ENCODE assay signal across 16 cellular contexts in the genomic region with DNA sequence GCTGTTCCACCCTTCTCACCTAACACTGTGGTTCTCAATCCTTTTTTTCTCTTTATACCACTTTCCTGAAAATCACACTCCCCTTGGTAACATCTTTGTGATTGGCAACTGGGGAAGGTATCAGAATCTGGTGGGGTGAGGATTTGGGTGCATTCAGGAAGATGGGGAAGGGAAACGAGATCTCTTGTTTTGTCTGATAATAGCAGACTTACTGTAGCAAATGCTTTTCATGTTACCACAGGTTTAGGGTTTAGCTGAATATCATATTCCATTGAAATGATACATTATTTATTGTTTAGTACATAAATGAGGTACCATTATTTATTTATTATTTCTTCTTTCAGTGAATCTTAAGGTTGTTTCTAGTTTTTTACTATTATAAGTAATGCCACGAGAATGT.
DNase-seq lines count a peak whose midpoint lies in the region; ATAC-seq and TF ChIP-seq lines count a peak whose summit lies in the region.
"Had no signal": no experiment of that assay in that cellular context is flagged by ENCODE, and none has a peak within 500 bp of the region (broad histone marks: within the 10 kb centered on the region; RNA-seq: fewer than 3 reads in every experiment).

No MANE protein-coding gene starts in this region.

- peaks cover 74% of the 10 kb centered on the region for H3K36me3 Mint-ChIP-seq in MCF 10A (ENCODE audit: insufficient read depth, unreplicated experiment)

- POLR2A ChIA-PET in MCF 10A (lab: Yijun Ruan, JAX) = interaction anchor here (0.6 to 4.0 kb wide), 6 partner anchors 10 to 70 kb away, joined by 3 to 27 read pairs (median 3); no protein-coding TSS in a partner anchor

- H3K4me3 ChIP-seq in breast epithelium = no peak overlapping the region
- H3K4me3 ChIP-seq: dorsolateral prefrontal cortex, left lung had no signal

- H3K4me3 Mint-ChIP-seq in MCF 10A (ENCODE audit: unreplicated experiment) = peak overlapping the region; percentile 49

- no peaks in the 10 kb centered on the region for H3K27me3 ChIP-seq in breast epithelium
- H3K27me3 ChIP-seq: left lung had no signal

- DNase-seq in MCF 10A (ENCODE audit: unreplicated experiment) (no peak), breast epithelium (ENCODE audit: low spot score in 2 of 2) (no peak), epithelial cell of prostate (ENCODE audit: low read depth, low spot score) (no peak), NOMO-1 treated with DMSO at 0.1 percent for 48 hours (lab: John Stamatoyannopoulos, UW; ENCODE audit: unreplicated experiment) (no peak), NCI-H1930 (lab: John Stamatoyannopoulos, UW) (no peak)
- DNase-seq in effector CD4-positive, alpha-beta T cell = no peak
- DNase-seq: activated CD4-positive, CD25-positive, alpha-beta regulatory T cell treated with anti-CD3 and anti-CD28 coated beads, Interleukin-2, amount 50 U/mL, for 72 hours; DMS 273 treated with DMSO at 0.1 percent for 48 hours; dorsolateral prefrontal cortex; left lung; NCI-H2107; small intestine; stimulated activated naive CD8-positive, alpha-beta T cell treated with anti-CD3 and anti-CD28 coated beads, Interleukin-15, Interleukin-2, amounts not matched to agents 100 U/mL and 50 U/mL, for 24 hours had no signal

- H3K9me3 ChIP-seq in breast epithelium = no peaks in the 10 kb centered on the region
- H3K9me3 ChIP-seq: left lung had no signal

- no peak for ATAC-seq in HG03457 (IDR thresholded peaks at IDR 0.05; ENCODE audit: unreplicated experiment)

- H3K27ac Mint-ChIP-seq in MCF 10A (ENCODE audit: low read depth, unreplicated experiment) = peak overlapping the region; percentile 96

- H3K9me3 Mint-ChIP-seq in MCF 10A (ENCODE audit: unreplicated experiment) = no peaks in the 10 kb centered on the region

- CTCF ChIA-PET in MCF 10A (lab: Yijun Ruan, JAX) = interaction anchor here (1.1 kb wide), 1 partner anchor 23 kb away, joined by 3 read pairs; no protein-coding TSS in a partner anchor

- no peaks in the 10 kb centered on the region for H3K27me3 Mint-ChIP-seq in MCF 10A (ENCODE audit: insufficient read depth, unreplicated experiment)

- intact Hi-C loops in MCF 10A (cut with micrococcal nuclease) = no loop called here
- intact Hi-C loops in breast epithelium (cut with DNase I; ENCODE audit: low total_unique reads) = no loop called here

- TF ChIP-seq CTCF in MCF 10A (IDR thresholded peaks at IDR 0.05; ENCODE audit: unreplicated experiment) (no peak), breast epithelium (IDR thresholded peaks at IDR 0.05) (no peak), VCaP (conservative IDR thresholded peaks at IDR 0.05) (no peak)

- H3K27ac ChIP-seq in breast epithelium = peak overlapping the region in 1 of 2 donors; percentile 19
- peak overlapping the region; percentile 69 for H3K27ac ChIP-seq in VCaP
- H3K27ac ChIP-seq in epithelial cell of prostate = peak overlapping the region; percentile 98
- H3K27ac ChIP-seq: dorsolateral prefrontal cortex, left lung, parathyroid adenoma had no signal

- no peaks in the 10 kb centered on the region for H3K36me3 ChIP-seq in breast epithelium

- peaks cover 0 to 4% of the 10 kb centered on the region in 2 donors for H3K4me1 ChIP-seq in breast epithelium
- H3K4me1 ChIP-seq: parathyroid adenoma had no signal

- no peak for TF ChIP-seq POLR2A in breast epithelium (IDR thresholded peaks at IDR 0.05)

- peaks cover 34% of the 10 kb centered on the region for H3K4me1 Mint-ChIP-seq in MCF 10A (ENCODE audit: insufficient read depth, unreplicated experiment)

- no TSS peak for BruUV-seq in MCF 10A (replicated peaks; lab: Mats Ljungman, UMichigan)
